Comparison of ENCODE assay signal across 9 cellular contexts in the genomic region with DNA sequence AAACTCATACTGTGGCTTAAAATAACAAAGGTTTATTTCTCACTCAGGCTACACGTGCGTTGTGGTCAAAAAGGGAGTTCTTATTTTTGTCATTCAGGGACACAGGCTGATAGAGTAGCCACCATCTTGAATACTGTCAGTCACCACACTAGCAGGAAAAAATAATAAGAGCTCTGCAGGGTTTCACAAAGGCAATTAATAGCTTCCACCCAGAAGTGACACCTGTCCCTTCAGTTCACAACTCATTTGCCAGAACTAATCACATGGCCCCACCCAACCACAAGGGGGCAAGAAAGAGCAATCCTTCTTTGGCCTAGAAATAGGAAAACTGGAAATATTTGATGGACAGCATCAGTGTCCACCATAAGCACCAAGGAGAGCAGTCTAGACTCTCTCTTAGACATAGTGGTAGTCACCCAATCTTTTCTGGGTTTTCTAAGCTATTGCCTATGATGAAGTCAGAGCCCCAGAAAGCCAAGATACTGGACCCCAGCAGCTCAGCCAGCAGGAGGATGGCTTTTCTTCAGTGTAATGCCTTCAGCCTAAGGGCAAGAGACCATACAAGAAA. TPM values are rescaled to one million over a fixed set of nuclear protein-coding genes. Genes with fewer than 3 reads are reported as not detected.
DNase-seq lines count a peak whose midpoint lies in the region; ATAC-seq and TF ChIP-seq lines count a peak whose summit lies in the region.
"Had no signal": no experiment of that assay in that cellular context is flagged by ENCODE, and none has a peak within 500 bp of the region (broad histone marks: within the 10 kb centered on the region; RNA-seq: fewer than 3 reads in every experiment).

No MANE protein-coding gene starts in this region.

- H3K4me1 Mint-ChIP-seq in chondrocyte (ENCODE audit: low read depth) = peaks cover 9% of the 10 kb centered on the region

- no peak overlapping the region for H3K9ac ChIP-seq in neural cell (ENCODE audit: low read length)

- no peaks in the 10 kb centered on the region for H3K79me2 ChIP-seq in neural cell (replicated peaks; ENCODE audit: insufficient read depth, low read length)

- H3K4me2 ChIP-seq in neural cell (ENCODE audit: low read length) = no peak overlapping the region

- H4K20me1 ChIP-seq in neural cell (ENCODE audit: insufficient read depth) = no peaks in the 10 kb centered on the region

- TF ChIP-seq RAD21 in neural cell (conservative IDR thresholded peaks at IDR 0.05) = peak; percentile 22

- no peak overlapping the region for H3K27ac Mint-ChIP-seq in chondrocyte (ENCODE audit: unreplicated experiment)
- H3K27ac Mint-ChIP-seq: activated naive CD8-positive, alpha-beta T cell had no signal

- no peaks in the 10 kb centered on the region for H3K9me2 ChIP-seq in neural cell (ENCODE audit: insufficient read depth, low read length)

- no peak for ATAC-seq in GM21423 (IDR thresholded peaks at IDR 0.05; ENCODE audit: unreplicated experiment)

- H3K27ac ChIP-seq in Peyer's patch (no peak overlapping the region), neural cell (ENCODE audit: low read length) (no peak overlapping the region)

- no peak overlapping the region for H3K4me3 Mint-ChIP-seq in chondrocyte (ENCODE audit: unreplicated experiment)
- H3K4me3 Mint-ChIP-seq: activated naive CD8-positive, alpha-beta T cell had no signal

- H3K36me3 ChIP-seq in Peyer's patch (no peaks in the 10 kb centered on the region), neural cell (ENCODE audit: insufficient read depth, low read length) (no peaks in the 10 kb centered on the region)

- TF ChIP-seq CTCF in Peyer's patch (IDR thresholded peaks at IDR 0.05) (peak; percentile 33 to 78 (median 61)), chondrocyte (IDR thresholded peaks at IDR 0.05) (peak; percentile 78), neural cell (IDR thresholded peaks at IDR 0.05; ENCODE audit: poor library complexity, severe bottlenecking) (peak; percentile 51)

- no peaks in the 10 kb centered on the region for H3F3A ChIP-seq in neural cell (ENCODE audit: insufficient read depth, low read length, poor library complexity, severe bottlenecking)

- DNase-seq in SIG-M5 treated with dmso at 0.1 percent for 504 hours (lab: John Stamatoyannopoulos, UW; ENCODE audit: unreplicated experiment) (peak; percentile 50), SIG-M5 (lab: John Stamatoyannopoulos, UW) (no peak), HuH-7 (ENCODE audit: low spot score) (peak; percentile 71), Peyer's patch (peak in 2 of 3 donors; percentile 31 to 73), chondrocyte (ENCODE audit: low spot score) (no peak), activated gamma-delta T cell treated with Interleukin-2 at 50 U/mL for 16 hours (no peak)

- no peak for TF ChIP-seq EP300 in neural cell (conservative IDR thresholded peaks at IDR 0.05; ENCODE audit: poor library complexity, severe bottlenecking)

- peaks cover 2% of the 10 kb centered on the region for H3K36me3 Mint-ChIP-seq in chondrocyte (ENCODE audit: low read depth)
- H3K36me3 Mint-ChIP-seq: activated naive CD8-positive, alpha-beta T cell had no signal

- TF ChIP-seq POLR2A in Peyer's patch (IDR thresholded peaks at IDR 0.05) = no peak

- no peak overlapping the region for H2AFZ ChIP-seq in neural cell (ENCODE audit: low read depth, low read length)

- peaks cover 14 to 24% (median 20%) of the 10 kb centered on the region in 4 donors for H3K4me1 ChIP-seq in Peyer's patch

- peaks cover 47% of the 10 kb centered on the region for H3K27me3 Mint-ChIP-seq in chondrocyte (ENCODE audit: low read depth)

- H3K9me3 ChIP-seq in Peyer's patch (no peaks in the 10 kb centered on the region), neural cell (ENCODE audit: low read length) (no peaks in the 10 kb centered on the region)

- peaks cover 0 to 21% of the 10 kb centered on the region in 2 donors for H3K27me3 ChIP-seq in Peyer's patch
- H3K27me3 ChIP-seq in neural cell (ENCODE audit: insufficient read depth, low read depth, low read length) = peaks cover 42% of the 10 kb centered on the region

- H3K4me3 ChIP-seq in Peyer's patch = no peak overlapping the region
- no peak overlapping the region for H3K4me3 ChIP-seq in neural cell (ENCODE audit: low read length)

- no peaks in the 10 kb centered on the region for H3K9me3 Mint-ChIP-seq in chondrocyte (ENCODE audit: low read depth)

TF ChIP-seq in neural cell, 6 proteins besides CTCF, POLR2A, EP300 and RAD21:
- TF ChIP-seq EZH2 (IDR thresholded peaks at IDR 0.05; ENCODE audit: borderline replicate concordance, insufficient read depth, low read length, poor library complexity, severe bottlenecking) = no peak
TF ChIP-seq in neural cell: peak in this region for 0.

RNA-seq across cellular contexts. Expression of a gene that starts 8.2 kb away (rescaled TPM):
- total RNA-seq in Peyer's patch (1 to 10 TPM in 3 of 4 donors, not detected in 1; 1.9 to 2.2 (median 2.1) TPM), chondrocyte (0.36 TPM in 1 of 3 replicates, not detected in the others)
- 22.9 and 24.6 TPM in 2 replicates for polyA plus RNA-seq in neural cell
- polyA minus RNA-seq in neural cell = 3.4 TPM in 2 replicates

RNA-seq across cellular contexts. Expression of a gene that starts 14.5 kb away (rescaled TPM):
- total RNA-seq in Peyer's patch (1 to 10 TPM in 1 of 4 donors, under 1 TPM in 1, not detected in 2; 0.28 to 1.3 TPM), chondrocyte (1.3 TPM in 1 of 3 replicates, not detected in the others)
- 0.58 TPM in 1 of 2 replicates, not detected in the other for polyA plus RNA-seq in neural cell
- not detected in 2 replicates for polyA minus RNA-seq in neural cell

RNA-seq across cellular contexts. Expression of a gene that starts 26.1 kb away (rescaled TPM):
- 10 to 100 TPM in 2 of 4 donors, 1 to 10 TPM in 2; 6.3 to 38.0 (median 11.3) TPM for total RNA-seq in Peyer's patch
- total RNA-seq in chondrocyte = 14.4 to 21.6 TPM (median 16.4 TPM) in 3 replicates
- 1.3 and 3.9 TPM in 2 replicates for polyA plus RNA-seq in neural cell
- 3.2 and 5.2 TPM in 2 replicates for polyA minus RNA-seq in neural cell

RNA-seq across cellular contexts. Expression of a gene that starts 35.8 kb away (rescaled TPM):
- total RNA-seq in Peyer's patch (10 to 100 TPM; 38.0 to 96.5 (median 73.1) TPM), chondrocyte (54.8 to 59.6 TPM (median 56.2 TPM) in 3 replicates)
- 95.7 and 111 TPM in 2 replicates for polyA plus RNA-seq in neural cell
- 63.9 and 65.7 TPM in 2 replicates for polyA minus RNA-seq in neural cell

RNA-seq across cellular contexts. Expression of a gene that starts 47.9 kb away (rescaled TPM):
- total RNA-seq in Peyer's patch (not detected), chondrocyte (not detected in 3 replicates)
- polyA plus RNA-seq in neural cell = not detected in 2 replicates
- polyA minus RNA-seq in neural cell = not detected in 2 replicates

Comparison
In these comparisons a context has a peak if more than half of its experiments do, and no peak if none do; other contexts are left out.
1. DNase-seq: peak in SIG-M5 treated with dmso at 0.1 percent for 504 hours (single experiment), HuH-7 (single experiment) and Peyer's patch (2 of 3); none in SIG-M5 (single experiment), chondrocyte (single experiment) and activated gamma-delta T cell treated with Interleukin-2 at 50 U/mL for 16 hours (single experiment).
2. Peak in every context shown above with its lines, with median percentiles within 50 percentile points of each other: CTCF ChIP-seq.